20 cellular contexts compared by ENCODE assay signal in the genomic region with DNA sequence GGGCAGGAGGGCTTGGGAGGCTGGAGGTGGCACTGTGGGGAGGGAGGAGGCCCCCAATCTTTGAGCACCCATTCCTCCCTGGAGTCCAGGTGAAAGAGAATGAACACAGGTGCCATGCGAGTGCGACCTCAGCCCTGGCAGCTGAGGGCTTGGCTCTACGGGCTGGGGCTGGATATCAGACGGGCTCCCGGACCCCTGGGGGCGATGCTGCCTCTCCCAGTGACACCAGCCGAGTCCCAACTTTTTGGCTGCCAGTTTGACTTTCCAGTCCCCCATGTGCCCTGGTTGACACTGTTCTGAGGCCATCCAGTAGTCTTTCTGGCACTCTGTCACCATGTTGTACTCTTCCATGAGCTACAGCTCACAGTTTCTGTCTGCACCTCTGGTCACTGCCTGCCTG. TPM values are rescaled to one million over a fixed set of nuclear protein-coding genes. Genes with fewer than 3 reads are reported as not detected.
A peak's percentile ranks its signal among the peaks of the same experiment; 100 is the strongest.
DNase-seq lines count a peak whose midpoint lies in the region; ATAC-seq, FAIRE-seq and TF ChIP-seq lines count a peak whose summit lies in the region.
"Had no signal": no experiment of that assay in that cellular context is flagged by ENCODE, and none has a peak within 500 bp of the region (broad histone marks: within the 10 kb centered on the region; RNA-seq: fewer than 3 reads in every experiment).

No MANE protein-coding gene starts in this region.

- CTCF ChIA-PET in Calu3 (lab: Charles Lee): interaction anchor here (1.2 to 1.8 kb wide), 2 partner anchors 12 to 17 kb away, joined by 4 to 7 read pairs; no protein-coding TSS in a partner anchor
- CTCF ChIA-PET in OCI-LY7 (lab: Charles Lee; ENCODE audit: unreplicated experiment): no interaction called here

- H3K4me1 ChIP-seq in kidney (ENCODE audit: control insufficient read depth in 1 of 2, insufficient read depth in 1 of 2, low read depth in 1 of 2, low read length in 2 of 2): peaks cover 0 to 7% of the 10 kb centered on the region in 2 donors
- H3K4me1 ChIP-seq in sigmoid colon: peaks cover 0 to 21% (median 15%) of the 10 kb centered on the region in 4 donors
- H3K4me1 ChIP-seq in OCI-LY7 (ENCODE audit: insufficient read depth, low read length, poor library complexity, severe bottlenecking): peaks cover 26% of the 10 kb centered on the region
- H3K4me1 ChIP-seq: parathyroid adenoma had no signal

- no peaks in the 10 kb centered on the region for H3K27me3 ChIP-seq in sigmoid colon
- H3K27me3 ChIP-seq: foreskin keratinocyte, SJCRH30 had no signal

- H3K79me2 ChIP-seq in OCI-LY7 (ENCODE audit: insufficient read depth, low read depth, low read length): peaks cover 9% of the 10 kb centered on the region; the same call in 1 of the 2 replicates
- H3K79me2 ChIP-seq: parathyroid adenoma had no signal

- DNase-seq in Calu3 (no peak), kidney (peak; percentile 63), sigmoid colon (peak; percentile 52), NCI-H2227 (lab: John Stamatoyannopoulos, UW; ENCODE audit: unreplicated experiment) (no peak), OCI-LY7 (ENCODE audit: low spot score) (no peak)
- DNase-seq: activated effector memory CD4-positive, alpha-beta T cell treated with anti-CD3 and anti-CD28 coated beads, Interleukin-2, amount 50 U/mL, for 16 hours; DMS 273 treated with DMSO at 0.1 percent for 48 hours; foreskin keratinocyte; NCI-H1092 treated with DMSO at 0.1 percent for 48 hours; NCI-H526 treated with DMSO at 0.1 percent for 48 hours; OCI-M1; SJCRH30; stimulated activated CD4-positive, alpha-beta T cell treated with anti-CD3 and anti-CD28 coated beads, Interleukin-4, amount 100 ng/mL, for 24 hours had no signal

- H3K4me3 Mint-ChIP-seq in Calu3 (ENCODE audit: low read depth, unreplicated experiment): peak overlapping the region; percentile 87
- no peak overlapping the region for H3K4me3 Mint-ChIP-seq in activated T-helper 17 cell treated with anti-CD3 and anti-CD28 coated beads, Interleukin-2, amount 50 U/mL, for 72 hours
- H3K4me3 Mint-ChIP-seq: T-helper 1 cell treated with Interleukin-12 subunit alpha and Interleukin-12 subunit beta and Interleukin-4 antibody, amounts not matched to agents 30 μg/mL and 1 μg/mL, for 36 hours had no signal

- H3K36me3 ChIP-seq in kidney (ENCODE audit: control insufficient read depth in 1 of 2, insufficient read depth in 2 of 2, low read length in 2 of 2) (no peaks in the 10 kb centered on the region), sigmoid colon (no peaks in the 10 kb centered on the region), OCI-LY7 (ENCODE audit: insufficient read depth, low read length) (peaks cover 17% of the 10 kb centered on the region; the same call in 1 of the 2 replicates)
- H3K36me3 ChIP-seq: SJCRH30 had no signal

- WGBS in sigmoid colon, 2 donors: 18 to 75% methylated on average over 7 of the region's 7 CpGs

- TF ChIP-seq CTCF in Calu3 (IDR thresholded peaks at IDR 0.05; ENCODE audit: unreplicated experiment): no peak
- TF ChIP-seq CTCF in kidney (IDR thresholded peaks at IDR 0.05; ENCODE audit: borderline replicate concordance, extremely low read depth, insufficient read depth): no peak
- TF ChIP-seq CTCF in sigmoid colon (IDR thresholded peaks at IDR 0.05): no peak
- no peak for TF ChIP-seq CTCF in OCI-LY7 (conservative IDR thresholded peaks at IDR 0.05; ENCODE audit: low read length)

- intact Hi-C loops in Calu3 (cut with micrococcal nuclease; ENCODE audit: unreplicated experiment) (no loop called here), kidney (cut with DNase I) (no loop called here), sigmoid colon (cut with DNase I) (no loop called here), OCI-LY7 (cut with micrococcal nuclease; ENCODE audit: unreplicated experiment) (no loop called here)

- H4K20me1 ChIP-seq in OCI-LY7 (ENCODE audit: insufficient read depth, low read length): no peaks in the 10 kb centered on the region

- H3K9me3 Mint-ChIP-seq in Calu3 (ENCODE audit: low read depth, unreplicated experiment): no peaks in the 10 kb centered on the region
- no peaks in the 10 kb centered on the region for H3K9me3 Mint-ChIP-seq in activated T-helper 17 cell treated with anti-CD3 and anti-CD28 coated beads, Interleukin-2, amount 50 U/mL, for 72 hours
- H3K9me3 Mint-ChIP-seq: T-helper 1 cell treated with Interleukin-12 subunit alpha and Interleukin-12 subunit beta and Interleukin-4 antibody, amounts not matched to agents 30 μg/mL and 1 μg/mL, for 36 hours had no signal

- H3K4me1 Mint-ChIP-seq in Calu3 (ENCODE audit: low read depth, unreplicated experiment): peaks cover 79% of the 10 kb centered on the region
- H3K4me1 Mint-ChIP-seq in activated T-helper 17 cell treated with anti-CD3 and anti-CD28 coated beads, Interleukin-2, amount 50 U/mL, for 72 hours: peaks cover 17% of the 10 kb centered on the region

- no peaks in the 10 kb centered on the region for H3K27me3 Mint-ChIP-seq in Calu3 (ENCODE audit: unreplicated experiment)
- H3K27me3 Mint-ChIP-seq in activated T-helper 17 cell treated with anti-CD3 and anti-CD28 coated beads, Interleukin-2, amount 50 U/mL, for 72 hours: no peaks in the 10 kb centered on the region

- FAIRE-seq in kidney (lab: Jason Lieb, UNC): no peak
- FAIRE-seq: endothelial cell of umbilical vein had no signal

- H3K27ac Mint-ChIP-seq in Calu3 (ENCODE audit: unreplicated experiment): peak overlapping the region; percentile 85
- H3K27ac Mint-ChIP-seq in activated T-helper 17 cell treated with anti-CD3 and anti-CD28 coated beads, Interleukin-2, amount 50 U/mL, for 72 hours: peak overlapping the region; percentile 93
- H3K27ac Mint-ChIP-seq: T-helper 1 cell treated with Interleukin-12 subunit alpha and Interleukin-12 subunit beta and Interleukin-4 antibody, amounts not matched to agents 30 μg/mL and 1 μg/mL, for 36 hours had no signal

- no peak overlapping the region for H3K4me2 ChIP-seq in OCI-LY7 (ENCODE audit: low read length)

- H3K36me3 Mint-ChIP-seq in Calu3 (ENCODE audit: insufficient read depth, unreplicated experiment): peaks cover 60% of the 10 kb centered on the region
- peaks cover 14% of the 10 kb centered on the region for H3K36me3 Mint-ChIP-seq in activated T-helper 17 cell treated with anti-CD3 and anti-CD28 coated beads, Interleukin-2, amount 50 U/mL, for 72 hours (ENCODE audit: low read depth)

- H3K4me3 ChIP-seq in kidney (ENCODE audit: low read length in 2 of 2) (no peak overlapping the region), sigmoid colon (no peak overlapping the region), OCI-LY7 (ENCODE audit: low read depth, low read length, poor library complexity, severe bottlenecking) (no peak overlapping the region)
- H3K4me3 ChIP-seq: SJCRH30, skin epidermis had no signal

- TF ChIP-seq EP300 in sigmoid colon (IDR thresholded peaks at IDR 0.05): no peak

- POLR2A ChIA-PET in OCI-LY7 (lab: Charles Lee): no interaction called here

- H3K9me2 ChIP-seq in OCI-LY7 (ENCODE audit: insufficient read depth, low read length): no peaks in the 10 kb centered on the region

- no peak for TF ChIP-seq POLR2A in sigmoid colon (IDR thresholded peaks at IDR 0.05)

- H2AFZ ChIP-seq in OCI-LY7 (ENCODE audit: low read length): no peak overlapping the region
- H2AFZ ChIP-seq: parathyroid adenoma had no signal

- no peak for ATAC-seq in activated T-helper 17 cell treated with anti-CD3 and anti-CD28 coated beads, Interleukin-2, amount 50 U/mL, for 72 hours (replicated peaks)
- ATAC-seq in HG03354 (IDR thresholded peaks at IDR 0.05; ENCODE audit: poor library complexity, severe bottlenecking, unreplicated experiment): no peak
- ATAC-seq in GM21360 (IDR thresholded peaks at IDR 0.05; ENCODE audit: unreplicated experiment): no peak

- H3K9ac ChIP-seq in kidney (ENCODE audit: low read length in 2 of 2): no peak overlapping the region
- H3K9ac ChIP-seq: parathyroid adenoma had no signal

- H3K27ac ChIP-seq in kidney (ENCODE audit: low read depth in 2 of 2, low read length in 2 of 2): no peak overlapping the region
- H3K27ac ChIP-seq in sigmoid colon: peak overlapping the region in 1 of 4 donors; percentile 7
- no peak overlapping the region for H3K27ac ChIP-seq in OCI-LY7 (ENCODE audit: low read depth, low read length, poor library complexity, severe bottlenecking)
- H3K27ac ChIP-seq: foreskin keratinocyte, parathyroid adenoma, SJCRH30 had no signal

- H3K9me3 ChIP-seq in kidney (ENCODE audit: control insufficient read depth in 1 of 2, low read length in 2 of 2) (no peaks in the 10 kb centered on the region), sigmoid colon (no peaks in the 10 kb centered on the region), OCI-LY7 (ENCODE audit: low read length) (no peaks in the 10 kb centered on the region)
- H3K9me3 ChIP-seq: SJCRH30 had no signal

- BruUV-seq in Calu3 (replicated peaks; lab: Mats Ljungman, UMichigan) (no TSS peak), OCI-LY7 (replicated peaks; lab: Mats Ljungman, UMichigan) (no TSS peak)

RNA-seq across cellular contexts. Expression of a gene that starts 1.2 kb away (rescaled TPM):
- total RNA-seq in Calu3 (2022) (52.6 and 86.8 TPM in 2 replicates), kidney (7.6 TPM), sigmoid colon (1 to 10 TPM; 5.3 to 8.3 (median 6.6) TPM), OCI-LY7 (2022) (13.2 and 13.5 TPM in 2 replicates)
- 10 to 100 TPM; 12.7 to 13.4 TPM for total RNA-seq in activated T-helper 17 cell treated with anti-CD3 and anti-CD28 coated beads, Interleukin-2, amount 50 U/mL, for 72 hours
- polyA plus RNA-seq in kidney (ENCODE audit: insufficient read depth, low read depth, low replicate concordance) (7.4 TPM), sigmoid colon (100 to 1,000 TPM in 1 of 3 donors, 10 to 100 TPM in 2; 81.7 to 175 (median 97.0) TPM)
- 23.5 and 24.5 TPM in 2 replicates for total RNA-seq in OCI-LY7 (2014; rRNA removed; shearing (Covaris generic))

RNA-seq across cellular contexts. Expression of a gene that starts 37.6 kb away (rescaled TPM):
- total RNA-seq in Calu3 (2022) (7.8 and 9.8 TPM in 2 replicates), kidney (50.0 TPM), sigmoid colon (10 to 100 TPM; 10.3 to 22.7 (median 14.2) TPM), OCI-LY7 (2022) (7.7 and 11.8 TPM in 2 replicates)
- total RNA-seq in activated T-helper 17 cell treated with anti-CD3 and anti-CD28 coated beads, Interleukin-2, amount 50 U/mL, for 72 hours: 10 to 100 TPM; 17.7 to 24.4 TPM
- polyA plus RNA-seq in kidney (ENCODE audit: insufficient read depth, low read depth, low replicate concordance) (39.1 TPM), sigmoid colon (100 to 1,000 TPM in 1 of 3 donors, 10 to 100 TPM in 2; 29.0 to 139 (median 85.9) TPM)
- total RNA-seq in OCI-LY7 (2014; rRNA removed; shearing (Covaris generic)): 5.8 and 10.4 TPM in 2 replicates

RNA-seq across cellular contexts. Expression of a gene that starts 47.2 kb away (rescaled TPM):
- total RNA-seq in Calu3 (2022) (0.28 and 0.78 TPM in 2 replicates), kidney (3.3 TPM), sigmoid colon (under 1 TPM; 0.16 to 0.41 (median 0.32) TPM), OCI-LY7 (2022) (0.11 TPM in 1 of 2 replicates, not detected in the other)
- 1 to 10 TPM; 1.2 to 2.0 TPM for total RNA-seq in activated T-helper 17 cell treated with anti-CD3 and anti-CD28 coated beads, Interleukin-2, amount 50 U/mL, for 72 hours
- polyA plus RNA-seq in kidney (ENCODE audit: insufficient read depth, low read depth, low replicate concordance) (0.52 TPM), sigmoid colon (under 1 TPM; 0.42 to 0.60 (median 0.46) TPM)
- total RNA-seq in OCI-LY7 (2014; rRNA removed; shearing (Covaris generic)): 0.13 TPM in 1 of 2 replicates, not detected in the other
- total RNA-seq: endothelial cell of umbilical vein, foreskin keratinocyte, SJCRH30 had no signal
- polyA plus RNA-seq: endothelial cell of umbilical vein had no signal

Comparison
In these comparisons a context has a peak if more than half of its experiments do, and no peak if none do; other contexts are left out.
1. DNase-seq: peak in kidney (single experiment) and sigmoid colon (single experiment); none in Calu3 (single experiment), NCI-H2227 (single experiment) and OCI-LY7 (single experiment).